In genomic region chr13:99796175-99796819, GRCh38 we compare ENCODE assay signal across 8 cellular contexts.
DNase-seq lines count a peak whose midpoint lies in the region; ATAC-seq lines count a peak whose summit lies in the region.

No MANE protein-coding gene starts in this region.

- no peak overlapping the region for H3K27ac Mint-ChIP-seq in activated CD4-positive, alpha-beta memory T cell treated with anti-CD3 and anti-CD28 coated beads for 36 hours

- H3K27me3 Mint-ChIP-seq in activated CD4-positive, alpha-beta memory T cell treated with anti-CD3 and anti-CD28 coated beads for 36 hours = no peaks in the 10 kb centered on the region

- ATAC-seq in HG03439 (IDR thresholded peaks at IDR 0.05; ENCODE audit: unreplicated experiment) = no peak
- no peak for ATAC-seq in HG03457 (IDR thresholded peaks at IDR 0.05; ENCODE audit: unreplicated experiment)
- no peak for ATAC-seq in GM19351 (IDR thresholded peaks at IDR 0.05; ENCODE audit: unreplicated experiment)
- no peak for ATAC-seq in GM18502 (IDR thresholded peaks at IDR 0.05; ENCODE audit: poor library complexity, unreplicated experiment)

- no peaks in the 10 kb centered on the region for H3K9me3 Mint-ChIP-seq in activated CD4-positive, alpha-beta memory T cell treated with anti-CD3 and anti-CD28 coated beads for 36 hours

- no peaks in the 10 kb centered on the region for H3K36me3 Mint-ChIP-seq in activated CD4-positive, alpha-beta memory T cell treated with anti-CD3 and anti-CD28 coated beads for 36 hours

- intact Hi-C loops in activated CD4-positive, alpha-beta memory T cell treated with anti-CD3 and anti-CD28 coated beads for 36 hours (cut with micrococcal nuclease) = no loop called here

- DNase-seq in CD1c-positive myeloid dendritic cell (ENCODE audit: extremely low spot score) = peak; percentile 11
- DNase-seq in HK-2 (ENCODE audit: unreplicated experiment) = peak; percentile 30
- DNase-seq in activated CD4-positive, alpha-beta memory T cell treated with anti-CD3 and anti-CD28 coated beads for 36 hours = peak; percentile 31
- DNase-seq in iPS DF 4.7 (ENCODE audit: extremely low read depth, low spot score) = peak; percentile 60

- no peak overlapping the region for H3K4me3 Mint-ChIP-seq in activated CD4-positive, alpha-beta memory T cell treated with anti-CD3 and anti-CD28 coated beads for 36 hours

- H3K4me1 Mint-ChIP-seq in activated CD4-positive, alpha-beta memory T cell treated with anti-CD3 and anti-CD28 coated beads for 36 hours (ENCODE audit: low read depth) = no peaks in the 10 kb centered on the region

- POLR2A ChIA-PET in activated CD4-positive, alpha-beta memory T cell treated with anti-CD3 and anti-CD28 coated beads for 36 hours (lab: Charles Lee) = no interaction called here

- CTCF ChIA-PET in activated CD4-positive, alpha-beta memory T cell treated with anti-CD3 and anti-CD28 coated beads for 36 hours (lab: Charles Lee) = interaction anchor here (0.7 kb wide), 1 partner anchor 80 kb away, joined by 3 read pairs; no protein-coding TSS in a partner anchor
